In the genomic region with DNA sequence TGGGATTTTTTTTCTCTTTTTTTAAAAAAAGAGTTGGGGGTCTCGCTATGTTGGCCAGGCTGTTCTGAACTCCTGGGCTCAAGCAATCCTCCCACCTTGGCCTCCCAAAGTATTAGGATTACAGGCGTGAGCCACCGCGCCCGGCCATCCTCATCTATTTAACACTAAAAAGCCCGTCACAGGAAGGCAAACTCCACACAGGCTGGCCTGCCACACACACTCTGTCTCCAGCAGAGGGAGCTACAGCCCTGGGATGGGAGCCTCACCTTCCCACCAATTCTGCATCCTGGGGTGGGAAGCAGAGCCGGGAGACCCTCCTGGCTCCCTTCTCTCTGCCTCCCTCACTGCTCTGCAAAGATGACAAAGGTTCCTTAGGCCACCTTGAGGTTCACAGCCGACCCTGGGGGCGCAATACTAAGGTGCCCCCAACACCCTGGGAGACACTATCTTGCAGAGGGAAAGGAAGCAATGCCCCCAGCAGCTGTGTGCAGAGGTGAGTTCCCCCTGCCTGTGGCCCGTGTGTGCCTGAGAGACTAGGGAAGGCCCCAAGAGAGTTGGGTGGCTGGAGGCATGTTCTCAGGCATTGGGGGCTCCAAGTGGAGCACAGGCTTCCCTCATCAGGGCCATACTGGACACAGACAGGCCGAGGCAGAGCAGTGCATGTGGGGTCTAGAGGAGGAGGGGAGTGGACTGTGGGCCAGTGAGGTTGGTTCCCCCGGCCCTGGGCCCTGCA, we compare ENCODE assay signal across 1 cellular context.
TF ChIP-seq lines count a peak whose summit lies in the region.

No MANE protein-coding gene starts in this region.

TF ChIP-seq in K562, 482 proteins besides CTCF, POLR2A, EP300 and RAD21:
- TF ChIP-seq TBL1XR1 (IDR thresholded peaks at IDR 0.05; ENCODE audit: low read length in 2 of 2) = no peak
- TF ChIP-seq, protein P1, sequence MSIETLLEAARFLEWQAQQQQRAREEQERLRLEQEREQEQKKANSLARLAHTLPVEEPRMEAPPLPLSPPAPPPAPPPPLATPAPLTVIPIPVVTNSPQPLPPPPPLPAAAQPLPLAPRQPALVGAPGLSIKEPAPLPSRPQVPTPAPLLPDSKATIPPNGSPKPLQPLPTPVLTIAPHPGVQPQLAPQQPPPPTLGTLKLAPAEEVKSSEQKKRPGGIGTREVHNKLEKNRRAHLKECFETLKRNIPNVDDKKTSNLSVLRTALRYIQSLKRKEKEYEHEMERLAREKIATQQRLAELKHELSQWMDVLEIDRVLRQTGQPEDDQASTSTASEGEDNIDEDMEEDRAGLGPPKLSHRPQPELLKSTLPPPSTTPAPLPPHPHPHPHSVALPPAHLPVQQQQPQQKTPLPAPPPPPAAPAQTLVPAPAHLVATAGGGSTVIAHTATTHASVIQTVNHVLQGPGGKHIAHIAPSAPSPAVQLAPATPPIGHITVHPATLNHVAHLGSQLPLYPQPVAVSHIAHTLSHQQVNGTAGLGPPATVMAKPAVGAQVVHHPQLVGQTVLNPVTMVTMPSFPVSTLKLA (conservative IDR thresholded peaks at IDR 0.05) = no peak
- TF ChIP-seq, protein P2, sequence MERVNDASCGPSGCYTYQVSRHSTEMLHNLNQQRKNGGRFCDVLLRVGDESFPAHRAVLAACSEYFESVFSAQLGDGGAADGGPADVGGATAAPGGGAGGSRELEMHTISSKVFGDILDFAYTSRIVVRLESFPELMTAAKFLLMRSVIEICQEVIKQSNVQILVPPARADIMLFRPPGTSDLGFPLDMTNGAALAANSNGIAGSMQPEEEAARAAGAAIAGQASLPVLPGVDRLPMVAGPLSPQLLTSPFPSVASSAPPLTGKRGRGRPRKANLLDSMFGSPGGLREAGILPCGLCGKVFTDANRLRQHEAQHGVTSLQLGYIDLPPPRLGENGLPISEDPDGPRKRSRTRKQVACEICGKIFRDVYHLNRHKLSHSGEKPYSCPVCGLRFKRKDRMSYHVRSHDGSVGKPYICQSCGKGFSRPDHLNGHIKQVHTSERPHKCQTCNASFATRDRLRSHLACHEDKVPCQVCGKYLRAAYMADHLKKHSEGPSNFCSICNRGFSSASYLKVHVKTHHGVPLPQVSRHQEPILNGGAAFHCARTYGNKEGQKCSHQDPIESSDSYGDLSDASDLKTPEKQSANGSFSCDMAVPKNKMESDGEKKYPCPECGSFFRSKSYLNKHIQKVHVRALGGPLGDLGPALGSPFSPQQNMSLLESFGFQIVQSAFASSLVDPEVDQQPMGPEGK (CRISPR knock-in tag; IDR thresholded peaks at IDR 0.05; ENCODE audit: borderline replicate concordance) = no peak
- no peak for TF ChIP-seq CEBPG (CRISPR knock-in tag; IDR thresholded peaks at IDR 0.05)
- no peak for TF ChIP-seq CEBPG (tag; conservative IDR thresholded peaks at IDR 0.05 in 1 of 2, IDR thresholded peaks at IDR 0.05 in 1 of 2)
- no peak for TF ChIP-seq XRCC5 (IDR thresholded peaks at IDR 0.05; ENCODE audit: low read depth, low read length)
- TF ChIP-seq MAFK (IDR thresholded peaks at IDR 0.05; ENCODE audit: low read length) = no peak
- TF ChIP-seq, protein P3, sequence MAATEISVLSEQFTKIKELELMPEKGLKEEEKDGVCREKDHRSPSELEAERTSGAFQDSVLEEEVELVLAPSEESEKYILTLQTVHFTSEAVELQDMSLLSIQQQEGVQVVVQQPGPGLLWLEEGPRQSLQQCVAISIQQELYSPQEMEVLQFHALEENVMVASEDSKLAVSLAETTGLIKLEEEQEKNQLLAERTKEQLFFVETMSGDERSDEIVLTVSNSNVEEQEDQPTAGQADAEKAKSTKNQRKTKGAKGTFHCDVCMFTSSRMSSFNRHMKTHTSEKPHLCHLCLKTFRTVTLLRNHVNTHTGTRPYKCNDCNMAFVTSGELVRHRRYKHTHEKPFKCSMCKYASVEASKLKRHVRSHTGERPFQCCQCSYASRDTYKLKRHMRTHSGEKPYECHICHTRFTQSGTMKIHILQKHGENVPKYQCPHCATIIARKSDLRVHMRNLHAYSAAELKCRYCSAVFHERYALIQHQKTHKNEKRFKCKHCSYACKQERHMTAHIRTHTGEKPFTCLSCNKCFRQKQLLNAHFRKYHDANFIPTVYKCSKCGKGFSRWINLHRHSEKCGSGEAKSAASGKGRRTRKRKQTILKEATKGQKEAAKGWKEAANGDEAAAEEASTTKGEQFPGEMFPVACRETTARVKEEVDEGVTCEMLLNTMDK (IDR thresholded peaks at IDR 0.05; ENCODE audit: borderline replicate concordance, insufficient read depth, low read depth, low read length, poor library complexity, severe bottlenecking) = peak; percentile 31
- no peak for TF ChIP-seq EP400 (IDR thresholded peaks at IDR 0.05)
- TF ChIP-seq ZNF165 (CRISPR knock-in tag; IDR thresholded peaks at IDR 0.05; ENCODE audit: borderline replicate concordance) = no peak
- TF ChIP-seq POLR2G (IDR thresholded peaks at IDR 0.05; ENCODE audit: low read depth, low read length) = peak; percentile 5; the same call in 1 of the 2 replicates
- TF ChIP-seq ZNF668 (CRISPR knock-in tag; IDR thresholded peaks at IDR 0.05) = no peak
- TF ChIP-seq, protein P4, sequence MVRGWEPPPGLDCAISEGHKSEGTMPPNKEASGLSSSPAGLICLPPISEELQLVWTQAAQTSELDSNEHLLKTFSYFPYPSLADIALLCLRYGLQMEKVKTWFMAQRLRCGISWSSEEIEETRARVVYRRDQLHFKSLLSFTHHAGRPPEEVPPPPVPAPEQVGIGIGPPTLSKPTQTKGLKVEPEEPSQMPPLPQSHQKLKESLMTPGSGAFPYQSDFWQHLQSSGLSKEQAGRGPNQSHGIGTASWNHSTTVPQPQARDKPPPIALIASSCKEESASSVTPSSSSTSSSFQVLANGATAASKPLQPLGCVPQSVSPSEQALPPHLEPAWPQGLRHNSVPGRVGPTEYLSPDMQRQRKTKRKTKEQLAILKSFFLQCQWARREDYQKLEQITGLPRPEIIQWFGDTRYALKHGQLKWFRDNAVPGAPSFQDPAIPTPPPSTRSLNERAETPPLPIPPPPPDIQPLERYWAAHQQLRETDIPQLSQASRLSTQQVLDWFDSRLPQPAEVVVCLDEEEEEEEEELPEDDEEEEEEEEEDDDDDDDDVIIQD (CRISPR knock-in tag; IDR thresholded peaks at IDR 0.05) = no peak
- no peak for TF ChIP-seq NCOA6 (IDR thresholded peaks at IDR 0.05)
- TF ChIP-seq RB1 (IDR thresholded peaks at IDR 0.05; ENCODE audit: low read depth) = no peak
- peak; percentile 23; the same call in 1 of the 2 replicates for TF ChIP-seq BHLHE40 (IDR thresholded peaks at IDR 0.05; ENCODE audit: low read length)
- TF ChIP-seq RCOR1 (IDR thresholded peaks at IDR 0.05; ENCODE audit: borderline replicate concordance in 1 of 2, low read depth in 2 of 2, low read length in 2 of 2) = 0 out of 4 replicates have a peak, but pooled peaks of 1 of the 2 experiments have one; percentile 15
- TF ChIP-seq MYBL2 (IDR thresholded peaks at IDR 0.05; ENCODE audit: low read depth) = no peak
- TF ChIP-seq MYBL2 (CRISPR knock-in tag; IDR thresholded peaks at IDR 0.05; ENCODE audit: borderline replicate concordance) = no peak
- TF ChIP-seq, protein P5, sequence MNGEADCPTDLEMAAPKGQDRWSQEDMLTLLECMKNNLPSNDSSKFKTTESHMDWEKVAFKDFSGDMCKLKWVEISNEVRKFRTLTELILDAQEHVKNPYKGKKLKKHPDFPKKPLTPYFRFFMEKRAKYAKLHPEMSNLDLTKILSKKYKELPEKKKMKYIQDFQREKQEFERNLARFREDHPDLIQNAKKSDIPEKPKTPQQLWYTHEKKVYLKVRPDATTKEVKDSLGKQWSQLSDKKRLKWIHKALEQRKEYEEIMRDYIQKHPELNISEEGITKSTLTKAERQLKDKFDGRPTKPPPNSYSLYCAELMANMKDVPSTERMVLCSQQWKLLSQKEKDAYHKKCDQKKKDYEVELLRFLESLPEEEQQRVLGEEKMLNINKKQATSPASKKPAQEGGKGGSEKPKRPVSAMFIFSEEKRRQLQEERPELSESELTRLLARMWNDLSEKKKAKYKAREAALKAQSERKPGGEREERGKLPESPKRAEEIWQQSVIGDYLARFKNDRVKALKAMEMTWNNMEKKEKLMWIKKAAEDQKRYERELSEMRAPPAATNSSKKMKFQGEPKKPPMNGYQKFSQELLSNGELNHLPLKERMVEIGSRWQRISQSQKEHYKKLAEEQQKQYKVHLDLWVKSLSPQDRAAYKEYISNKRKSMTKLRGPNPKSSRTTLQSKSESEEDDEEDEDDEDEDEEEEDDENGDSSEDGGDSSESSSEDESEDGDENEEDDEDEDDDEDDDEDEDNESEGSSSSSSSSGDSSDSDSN (IDR thresholded peaks at IDR 0.05; ENCODE audit: borderline replicate concordance in 1 of 2, low read depth in 2 of 2, low read length in 2 of 2) = no peak
- TF ChIP-seq MEIS2 (IDR thresholded peaks at IDR 0.05; ENCODE audit: partially characterized antibody) = no peak
- no peak for TF ChIP-seq TAL1 (IDR thresholded peaks at IDR 0.05)
- peak; percentile 74 for TF ChIP-seq SMC3 (conservative IDR thresholded peaks at IDR 0.05; ENCODE audit: insufficient read depth, low read depth, low read length)
- no peak for TF ChIP-seq ZKSCAN1 (IDR thresholded peaks at IDR 0.05; ENCODE audit: low read depth, low read length)
- no peak for TF ChIP-seq CBFA2T2 (conservative IDR thresholded peaks at IDR 0.05)
- no peak for TF ChIP-seq MED1 (CRISPR knock-in tag; IDR thresholded peaks at IDR 0.05; ENCODE audit: borderline replicate concordance)
- no peak for TF ChIP-seq TBP (optimal IDR thresholded peaks at IDR 0.05; ENCODE audit: low read depth, low read length)
- TF ChIP-seq, protein P6, sequence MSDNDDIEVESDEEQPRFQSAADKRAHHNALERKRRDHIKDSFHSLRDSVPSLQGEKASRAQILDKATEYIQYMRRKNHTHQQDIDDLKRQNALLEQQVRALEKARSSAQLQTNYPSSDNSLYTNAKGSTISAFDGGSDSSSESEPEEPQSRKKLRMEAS (CRISPR knock-in tag; IDR thresholded peaks at IDR 0.05) = no peak
- TF ChIP-seq, protein P7, sequence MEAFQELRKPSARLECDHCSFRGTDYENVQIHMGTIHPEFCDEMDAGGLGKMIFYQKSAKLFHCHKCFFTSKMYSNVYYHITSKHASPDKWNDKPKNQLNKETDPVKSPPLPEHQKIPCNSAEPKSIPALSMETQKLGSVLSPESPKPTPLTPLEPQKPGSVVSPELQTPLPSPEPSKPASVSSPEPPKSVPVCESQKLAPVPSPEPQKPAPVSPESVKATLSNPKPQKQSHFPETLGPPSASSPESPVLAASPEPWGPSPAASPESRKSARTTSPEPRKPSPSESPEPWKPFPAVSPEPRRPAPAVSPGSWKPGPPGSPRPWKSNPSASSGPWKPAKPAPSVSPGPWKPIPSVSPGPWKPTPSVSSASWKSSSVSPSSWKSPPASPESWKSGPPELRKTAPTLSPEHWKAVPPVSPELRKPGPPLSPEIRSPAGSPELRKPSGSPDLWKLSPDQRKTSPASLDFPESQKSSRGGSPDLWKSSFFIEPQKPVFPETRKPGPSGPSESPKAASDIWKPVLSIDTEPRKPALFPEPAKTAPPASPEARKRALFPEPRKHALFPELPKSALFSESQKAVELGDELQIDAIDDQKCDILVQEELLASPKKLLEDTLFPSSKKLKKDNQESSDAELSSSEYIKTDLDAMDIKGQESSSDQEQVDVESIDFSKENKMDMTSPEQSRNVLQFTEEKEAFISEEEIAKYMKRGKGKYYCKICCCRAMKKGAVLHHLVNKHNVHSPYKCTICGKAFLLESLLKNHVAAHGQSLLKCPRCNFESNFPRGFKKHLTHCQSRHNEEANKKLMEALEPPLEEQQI (IDR thresholded peaks at IDR 0.05) = no peak
- no peak for TF ChIP-seq SAFB (IDR thresholded peaks at IDR 0.05; ENCODE audit: borderline replicate concordance, low read depth, low read length)
- peak; percentile 45; the same call in 1 of the 2 replicates for TF ChIP-seq STAG1 (CRISPR knock-in tag; IDR thresholded peaks at IDR 0.05; ENCODE audit: borderline replicate concordance)
- no peak for TF ChIP-seq ESRRB (CRISPR knock-in tag; IDR thresholded peaks at IDR 0.05; ENCODE audit: borderline replicate concordance)
- TF ChIP-seq GTF2A2 (tag; IDR thresholded peaks at IDR 0.05) = no peak
- TF ChIP-seq ZBTB7A (IDR thresholded peaks at IDR 0.05; ENCODE audit: borderline replicate concordance, control insufficient read depth, low read depth, low read length) = 0 out of 2 replicates have a peak, but pooled peaks have one; percentile 42
